ENCODE assay signal across 8 cellular contexts in genomic region chr7:22561356-22561755, GRCh38.
DNase-seq lines count a peak whose midpoint lies in the region; ATAC-seq and TF ChIP-seq lines count a peak whose summit lies in the region.

No MANE protein-coding gene starts in this region.

- ATAC-seq in right lobe of liver = peak in 3 of 4 donors; percentile 3 to 34 (median 13)
- peak; percentile 82 for ATAC-seq in aorta (ENCODE audit: low FRiP score)
- no peak for ATAC-seq in GM21447 (IDR thresholded peaks at IDR 0.05; ENCODE audit: unreplicated experiment)
- no peak for ATAC-seq in HG03175 (IDR thresholded peaks at IDR 0.05; ENCODE audit: unreplicated experiment)
- no peak for ATAC-seq in natural killer cell treated with Interleukin-12 subunit alpha and Interleukin-12 subunit beta and Interleukin-15 and Interleukin-18, amount 100 ng/mL, for 72 hours

- no peaks in the 10 kb centered on the region for H3K9me3 Mint-ChIP-seq in natural killer cell treated with Interleukin-12 subunit alpha and Interleukin-12 subunit beta and Interleukin-15 and Interleukin-18, amount 100 ng/mL, for 72 hours

- peaks cover 17 to 20% of the 10 kb centered on the region in 2 donors for H3K27me3 Mint-ChIP-seq in natural killer cell treated with Interleukin-12 subunit alpha and Interleukin-12 subunit beta and Interleukin-15 and Interleukin-18, amount 100 ng/mL, for 72 hours

- no peak for TF ChIP-seq POLR2A in right lobe of liver (IDR thresholded peaks at IDR 0.05)

- peaks cover 28 to 45% of the 10 kb centered on the region in 2 donors for H3K4me1 Mint-ChIP-seq in natural killer cell treated with Interleukin-12 subunit alpha and Interleukin-12 subunit beta and Interleukin-15 and Interleukin-18, amount 100 ng/mL, for 72 hours (ENCODE audit: low read depth in 2 of 2)

- WGBS in right lobe of liver (ENCODE audit: insufficient coverage, low coverage, low lambda C conversion rate, missing lambda C conversion rate) = 40% methylated on average over 6 of the region's 13 CpGs
- WGBS in aorta, 2 donors = 0 to 5% methylated on average over 13 of the region's 13 CpGs

- H3K36me3 ChIP-seq in right lobe of liver (no peaks in the 10 kb centered on the region), aorta (ENCODE audit: control insufficient read depth in 1 of 2, insufficient read depth in 2 of 2, low read length in 1 of 2) (no peaks in the 10 kb centered on the region)

- intact Hi-C loops in right lobe of liver (cut with DNase I) = no loop called here
- intact Hi-C loops in aorta (cut with DNase I) = loop anchor here (2.0 to 10.0 kb wide), 3 partner anchors 27 to 293 kb away; partner anchors contain the start of gene IL6 (in 2 of the 2)

- TF ChIP-seq CTCF in coronary artery (IDR thresholded peaks at IDR 0.05) = no peak
- TF ChIP-seq CTCF in right lobe of liver (IDR thresholded peaks at IDR 0.05) = no peak

- H3K27ac ChIP-seq in coronary artery = peak overlapping the region in 1 of 2 donors; percentile 40
- H3K27ac ChIP-seq in right lobe of liver = peak overlapping the region in 1 of 3 donors; percentile 13
- peak overlapping the region in 1 of 2 donors; percentile 89 for H3K27ac ChIP-seq in aorta (ENCODE audit: low read depth in 1 of 2, low read length in 2 of 2)

- H3K4me3 ChIP-seq in coronary artery (no peak overlapping the region), right lobe of liver (no peak overlapping the region), aorta (ENCODE audit: low read length in 2 of 2) (no peak overlapping the region)

- peak; percentile 17 for DNase-seq in NCI-H748 (lab: John Stamatoyannopoulos, UW; ENCODE audit: unreplicated experiment)
- DNase-seq in NCI-H748 treated with DMSO at 0.1 percent for 48 hours (lab: John Stamatoyannopoulos, UW) = no peak
- peak; percentile 84 for DNase-seq in coronary artery (ENCODE audit: low spot score)
- no peak for DNase-seq in right lobe of liver
- peak; percentile 89 to 90 for DNase-seq in aorta
- DNase-seq in natural killer cell treated with Interleukin-12 subunit alpha and Interleukin-12 subunit beta and Interleukin-15 and Interleukin-18, amount 100 ng/mL, for 72 hours (ENCODE audit: low spot score) = no peak

- H3K27me3 ChIP-seq in right lobe of liver (no peaks in the 10 kb centered on the region), aorta (ENCODE audit: control insufficient read depth in 1 of 2, insufficient read depth in 2 of 2, low read length in 1 of 2) (no peaks in the 10 kb centered on the region)

- no peaks in the 10 kb centered on the region for H3K36me3 Mint-ChIP-seq in natural killer cell treated with Interleukin-12 subunit alpha and Interleukin-12 subunit beta and Interleukin-15 and Interleukin-18, amount 100 ng/mL, for 72 hours

- no peaks in the 10 kb centered on the region for H3K9me3 ChIP-seq in right lobe of liver
- no peaks in the 10 kb centered on the region for H3K9me3 ChIP-seq in aorta (ENCODE audit: control insufficient read depth, low read length)

- H3K4me1 ChIP-seq in right lobe of liver (peaks cover 0 to 24% (median 10%) of the 10 kb centered on the region in 4 donors), aorta (ENCODE audit: control insufficient read depth in 1 of 2, insufficient read depth in 2 of 2, low read length in 2 of 2) (peaks cover 4 to 5% of the 10 kb centered on the region in 2 donors)

- no peak overlapping the region for H3K4me3 Mint-ChIP-seq in natural killer cell treated with Interleukin-12 subunit alpha and Interleukin-12 subunit beta and Interleukin-15 and Interleukin-18, amount 100 ng/mL, for 72 hours

- no peak overlapping the region for H3K27ac Mint-ChIP-seq in natural killer cell treated with Interleukin-12 subunit alpha and Interleukin-12 subunit beta and Interleukin-15 and Interleukin-18, amount 100 ng/mL, for 72 hours

Comparison
In these comparisons a context has a peak if more than half of its experiments do, and no peak if none do; other contexts are left out.
1. DNase-seq: peak in NCI-H748 (single experiment), coronary artery (single experiment) and aorta (2 of 2); none in NCI-H748 treated with DMSO at 0.1 percent for 48 hours (single experiment), right lobe of liver (0 of 3) and natural killer cell treated with Interleukin-12 subunit alpha and Interleukin-12 subunit beta and Interleukin-15 and Interleukin-18, amount 100 ng/mL, for 72 hours (single experiment).
2. ATAC-seq: peak in right lobe of liver (3 of 4) and aorta (single experiment); none in GM21447 (single experiment), HG03175 (single experiment) and natural killer cell treated with Interleukin-12 subunit alpha and Interleukin-12 subunit beta and Interleukin-15 and Interleukin-18, amount 100 ng/mL, for 72 hours (0 of 2).
3. intact Hi-C loops: an anchor here in aorta (2.0 to 10.0 kb wide); none called in right lobe of liver.